9 cellular contexts compared by ENCODE assay signal in the genomic region with DNA sequence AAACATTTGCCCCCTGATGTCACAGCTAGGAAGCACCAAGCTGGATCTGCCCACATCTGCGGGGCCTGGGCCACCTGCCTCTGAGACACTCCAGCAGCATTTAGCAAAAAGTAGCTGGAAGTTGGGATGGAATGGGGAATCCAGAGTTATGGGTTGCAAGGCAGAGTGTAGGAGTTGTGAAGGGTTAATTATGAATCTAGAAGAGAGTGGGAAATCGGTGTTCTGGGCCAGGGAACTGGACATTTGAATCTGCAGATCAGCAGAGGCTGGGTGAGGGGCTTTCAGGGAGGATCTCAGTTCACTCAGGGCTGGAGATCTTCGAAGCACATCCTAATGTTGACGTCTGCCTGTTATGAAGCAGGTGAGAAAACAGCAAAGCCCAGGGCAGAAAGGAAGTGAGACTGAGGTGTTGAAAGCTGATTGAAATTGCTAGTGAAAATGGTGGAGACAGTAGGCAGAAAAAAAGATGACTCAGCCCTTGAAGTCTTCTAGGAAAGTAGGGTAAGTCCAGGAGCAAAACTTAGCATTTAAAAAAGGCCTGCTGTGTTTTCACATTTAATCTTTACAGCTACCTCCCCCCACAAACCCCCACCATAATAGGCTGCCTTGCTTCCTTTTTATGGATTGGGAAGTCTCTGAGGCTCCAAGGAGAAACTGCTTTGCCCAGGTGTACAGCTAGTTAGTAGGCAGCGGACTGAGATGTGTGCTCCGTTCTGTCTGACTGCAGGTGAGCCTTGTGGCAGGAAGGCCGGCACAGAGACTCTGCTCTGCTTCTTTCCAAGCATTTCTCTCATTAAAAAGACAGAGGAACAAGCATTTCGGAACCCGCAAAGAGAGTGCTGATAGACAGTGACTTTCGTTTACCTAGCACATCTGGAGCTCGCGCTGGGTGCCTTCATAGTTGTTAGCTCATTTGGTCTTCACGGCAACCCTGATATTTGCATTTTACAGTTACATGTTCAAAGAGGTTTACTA. TPM values are rescaled to one million over a fixed set of nuclear protein-coding genes. Genes with fewer than 3 reads are reported as not detected.
DNase-seq lines count a peak whose midpoint lies in the region; ATAC-seq and TF ChIP-seq lines count a peak whose summit lies in the region.
"Had no signal": no experiment of that assay in that cellular context is flagged by ENCODE, and none has a peak within 500 bp of the region (broad histone marks: within the 10 kb centered on the region; RNA-seq: fewer than 3 reads in every experiment).

No MANE protein-coding gene starts in this region.

- no peak overlapping the region for H3K27ac Mint-ChIP-seq in T-cell
- H3K27ac Mint-ChIP-seq: naive B cell had no signal

- no peaks in the 10 kb centered on the region for H3K27me3 ChIP-seq in left ventricle myocardium inferior (ENCODE audit: low read depth)

- H3K9me3 Mint-ChIP-seq in T-cell, result no peaks in the 10 kb centered on the region
- H3K9me3 Mint-ChIP-seq: naive B cell had no signal

- H3K27ac ChIP-seq in left ventricle myocardium inferior (replicated peaks), result no peak overlapping the region

- H3K27me3 Mint-ChIP-seq in T-cell, result peaks cover 0 to 3% of the 10 kb centered on the region in 2 donors

- H3K4me3 ChIP-seq in left ventricle myocardium inferior, result no peak overlapping the region

- peaks cover 10% of the 10 kb centered on the region for H3K36me3 ChIP-seq in left ventricle myocardium inferior

- H3K4me1 Mint-ChIP-seq in T-cell, result no peaks in the 10 kb centered on the region
- H3K4me1 Mint-ChIP-seq: naive B cell had no signal

- ATAC-seq in left ventricle myocardium superior (peak; percentile 51), HG02970 (IDR thresholded peaks at IDR 0.05; ENCODE audit: low FRiP score, unreplicated experiment) (peak; percentile 73), T-cell (replicated peaks in 1 of 4) (peak; percentile 23 to 46 (median 37)), esophagus mucosa (no peak)

- CTCF ChIA-PET in T-cell (lab: Charles Lee), result no interaction called here

- H3K4me3 Mint-ChIP-seq in T-cell, result no peak overlapping the region
- H3K4me3 Mint-ChIP-seq: naive B cell had no signal

- no peaks in the 10 kb centered on the region for H3K9me3 ChIP-seq in left ventricle myocardium inferior (replicated peaks)

- DNase-seq in left ventricle myocardium superior, result no peak
- DNase-seq in left ventricle myocardium inferior, result no peak
- no peak for DNase-seq in T-cell
- peak; percentile 29 for DNase-seq in stimulated activated CD8-positive, alpha-beta memory T cell treated with anti-CD3 and anti-CD28 coated beads, Interleukin-4, amount 100 ng/mL, for 48 hours
- DNase-seq in effector CD4-positive, alpha-beta T cell, result no peak
- DNase-seq in GF-D8 (lab: John Stamatoyannopoulos, UW), result no peak
- DNase-seq: naive B cell had no signal

- POLR2A ChIA-PET in T-cell (lab: Charles Lee), result no interaction called here

- no peaks in the 10 kb centered on the region for H3K36me3 Mint-ChIP-seq in T-cell
- H3K36me3 Mint-ChIP-seq: naive B cell had no signal

- TF ChIP-seq CTCF in left ventricle myocardium inferior (IDR thresholded peaks at IDR 0.05; ENCODE audit: borderline replicate concordance), result no peak

- peaks cover 58% of the 10 kb centered on the region for H3K4me1 ChIP-seq in left ventricle myocardium inferior

- intact Hi-C loops in left ventricle myocardium superior (cut with micrococcal nuclease) (no loop called here), left ventricle myocardium inferior (cut with micrococcal nuclease) (no loop called here)

RNA-seq across cellular contexts. Expression of gene VANGL1, which starts 7.2 kb away (rescaled TPM):
- total RNA-seq in left ventricle myocardium superior, result 5.5 TPM
- 5.9 TPM for total RNA-seq in left ventricle myocardium inferior
- 1 to 10 TPM; 1.7 to 2.5 (median 2.4) TPM for total RNA-seq in T-cell
- total RNA-seq in esophagus mucosa, result 15.5 TPM
